14 cellular contexts compared by ENCODE assay signal in the genomic region with DNA sequence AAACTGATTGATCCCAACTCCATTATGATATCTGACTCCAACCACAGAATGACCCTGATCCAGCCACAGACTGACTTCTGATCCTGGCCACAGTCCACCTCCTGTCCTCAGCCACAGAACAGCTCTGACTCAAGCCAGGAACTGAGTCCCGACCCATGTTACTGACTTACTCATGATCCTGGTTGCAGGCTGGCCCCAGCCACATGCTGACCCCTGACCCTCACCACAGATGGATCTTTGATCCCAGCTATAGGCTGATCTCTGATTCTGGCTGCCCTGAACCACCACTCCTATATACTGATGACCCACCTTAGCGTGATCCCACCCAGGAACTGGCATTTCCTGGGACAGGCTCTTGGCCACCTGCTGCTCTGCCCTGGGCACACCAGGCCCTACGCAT. TPM values are rescaled to one million over a fixed set of nuclear protein-coding genes. Genes with fewer than 3 reads are reported as not detected.
DNase-seq lines count a peak whose midpoint lies in the region; ATAC-seq and TF ChIP-seq lines count a peak whose summit lies in the region.
"Had no signal": no experiment of that assay in that cellular context is flagged by ENCODE, and none has a peak within 500 bp of the region (broad histone marks: within the 10 kb centered on the region; RNA-seq: fewer than 3 reads in every experiment).

No MANE protein-coding gene starts in this region.

- ATAC-seq in central memory CD8-positive, alpha-beta T cell (replicated peaks; ENCODE audit: extremely low read depth, poor library complexity, severe bottlenecking): no peak
- ATAC-seq in SK-N-SH treated with all-trans-retinoic acid at 6 μM for 48 hours (no peak), GM18870 (IDR thresholded peaks at IDR 0.05; ENCODE audit: unreplicated experiment) (no peak)

- H3K27ac Mint-ChIP-seq in central memory CD8-positive, alpha-beta T cell (ENCODE audit: low read depth): peak overlapping the region; percentile 92

- TF ChIP-seq CTCF in osteoblast (IDR thresholded peaks at IDR 0.05; ENCODE audit: extremely low read depth, low read depth, low read length) (no peak), colonic mucosa (IDR thresholded peaks at IDR 0.05) (no peak)

- H3K4me3 ChIP-seq in osteoblast (ENCODE audit: insufficient read depth, low read length) (no peak overlapping the region), colonic mucosa (no peak overlapping the region)
- H3K4me3 ChIP-seq: sigmoid colon, thoracic aorta had no signal

- H3K9me3 ChIP-seq in osteoblast (ENCODE audit: low read depth, low read length): no peaks in the 10 kb centered on the region
- no peaks in the 10 kb centered on the region for H3K9me3 ChIP-seq in colonic mucosa
- H3K9me3 ChIP-seq: sigmoid colon, thoracic aorta had no signal

- H3K27me3 ChIP-seq in osteoblast (ENCODE audit: insufficient read depth, low read length) (no peaks in the 10 kb centered on the region), colonic mucosa (no peaks in the 10 kb centered on the region)
- H3K27me3 ChIP-seq: sigmoid colon had no signal

- no peaks in the 10 kb centered on the region for H3K79me2 ChIP-seq in osteoblast (ENCODE audit: insufficient read depth, low read length)

- intact Hi-C loops in colonic mucosa (cut with DNase I): loop anchor here (5.0 kb wide), 2 partner anchors 48 to 138 kb away; no protein-coding TSS in a partner anchor

- no peak overlapping the region for H3K27ac ChIP-seq in osteoblast (ENCODE audit: low read depth, low read length)
- no peak overlapping the region for H3K27ac ChIP-seq in colonic mucosa
- H3K27ac ChIP-seq: sigmoid colon, thoracic aorta had no signal

- H3K9ac ChIP-seq in colonic mucosa (ENCODE audit: low read depth in 2 of 2, low read length in 2 of 2): no peak overlapping the region

- no peak overlapping the region for H3K4me2 ChIP-seq in osteoblast (ENCODE audit: insufficient read depth, low read length)

- H3K4me1 Mint-ChIP-seq in central memory CD8-positive, alpha-beta T cell: peaks cover 31% of the 10 kb centered on the region

- no peaks in the 10 kb centered on the region for H3K36me3 ChIP-seq in osteoblast (ENCODE audit: insufficient read depth, low read length)
- H3K36me3 ChIP-seq in colonic mucosa: no peaks in the 10 kb centered on the region
- H3K36me3 ChIP-seq: sigmoid colon, thoracic aorta had no signal

- H3K27me3 Mint-ChIP-seq in central memory CD8-positive, alpha-beta T cell: no peaks in the 10 kb centered on the region

- no peak overlapping the region for H3K4me3 Mint-ChIP-seq in central memory CD8-positive, alpha-beta T cell

- H3K4me1 ChIP-seq in osteoblast (ENCODE audit: insufficient read depth, low read length) (peaks cover 16% of the 10 kb centered on the region), colonic mucosa (peaks cover 10% of the 10 kb centered on the region)

- H4K20me1 ChIP-seq in osteoblast (ENCODE audit: insufficient read depth, low read length): no peaks in the 10 kb centered on the region

- no peaks in the 10 kb centered on the region for H3K9me3 Mint-ChIP-seq in central memory CD8-positive, alpha-beta T cell

- peaks cover 13% of the 10 kb centered on the region for H3K36me3 Mint-ChIP-seq in central memory CD8-positive, alpha-beta T cell (ENCODE audit: insufficient read depth)

- H2AFZ ChIP-seq in osteoblast (ENCODE audit: low read length): no peak overlapping the region

- peak; percentile 29 for DNase-seq in CMK (ENCODE audit: low read depth)
- peak; percentile 64 for DNase-seq in M059J (ENCODE audit: low read depth)
- no peak for DNase-seq in central memory CD8-positive, alpha-beta T cell (ENCODE audit: low spot score in 2 of 2)
- DNase-seq in osteoblast (ENCODE audit: insufficient read length, low spot score, missing footprints): peak; percentile 85
- DNase-seq in colonic mucosa: no peak
- DNase-seq: activated CD4-positive, CD25-positive, alpha-beta regulatory T cell treated with anti-CD3 and anti-CD28 coated beads, Interleukin-2, amount 50 U/mL, for 72 hours; dermis blood vessel endothelial cell; foreskin melanocyte; Kasumi-1; NCI-H2081; sigmoid colon had no signal

TF ChIP-seq in SK-N-SH treated with all-trans-retinoic acid at 6 μM for 48 hours, 23 proteins besides CTCF, POLR2A, EP300 and RAD21 (continues in another document):
- TF ChIP-seq ZC3H10 (CRISPR knock-in tag; IDR thresholded peaks at IDR 0.05) (no peak), BACH2 (CRISPR knock-in tag; IDR thresholded peaks at IDR 0.05; ENCODE audit: borderline replicate concordance) (no peak), ZNF8 (CRISPR knock-in tag; IDR thresholded peaks at IDR 0.05) (no peak), SNAI2 (CRISPR knock-in tag; IDR thresholded peaks at IDR 0.05) (no peak), PPARA (CRISPR knock-in tag; IDR thresholded peaks at IDR 0.05; ENCODE audit: borderline replicate concordance) (no peak), RARB (CRISPR knock-in tag; IDR thresholded peaks at IDR 0.05) (no peak), ESRRG (CRISPR knock-in tag; IDR thresholded peaks at IDR 0.05) (no peak), TOX (CRISPR knock-in tag; IDR thresholded peaks at IDR 0.05; ENCODE audit: borderline replicate concordance) (no peak), ZFP3 (CRISPR knock-in tag; IDR thresholded peaks at IDR 0.05) (no peak), ZNF565 (CRISPR knock-in tag; conservative IDR thresholded peaks at IDR 0.05; ENCODE audit: low read depth) (no peak)
- TF ChIP-seq, protein P1, sequence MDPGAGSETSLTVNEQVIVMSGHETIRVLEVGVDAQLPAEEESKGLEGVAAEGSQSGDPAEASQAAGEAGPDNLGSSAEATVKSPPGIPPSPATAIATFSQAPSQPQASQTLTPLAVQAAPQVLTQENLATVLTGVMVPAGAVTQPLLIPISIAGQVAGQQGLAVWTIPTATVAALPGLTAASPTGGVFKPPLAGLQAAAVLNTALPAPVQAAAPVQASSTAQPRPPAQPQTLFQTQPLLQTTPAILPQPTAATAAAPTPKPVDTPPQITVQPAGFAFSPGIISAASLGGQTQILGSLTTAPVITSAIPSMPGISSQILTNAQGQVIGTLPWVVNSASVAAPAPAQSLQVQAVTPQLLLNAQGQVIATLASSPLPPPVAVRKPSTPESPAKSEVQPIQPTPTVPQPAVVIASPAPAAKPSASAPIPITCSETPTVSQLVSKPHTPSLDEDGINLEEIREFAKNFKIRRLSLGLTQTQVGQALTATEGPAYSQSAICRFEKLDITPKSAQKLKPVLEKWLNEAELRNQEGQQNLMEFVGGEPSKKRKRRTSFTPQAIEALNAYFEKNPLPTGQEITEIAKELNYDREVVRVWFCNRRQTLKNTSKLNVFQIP (CRISPR knock-in tag; IDR thresholded peaks at IDR 0.05; ENCODE audit: borderline replicate concordance, low read depth): no peak
- TF ChIP-seq, protein P2, sequence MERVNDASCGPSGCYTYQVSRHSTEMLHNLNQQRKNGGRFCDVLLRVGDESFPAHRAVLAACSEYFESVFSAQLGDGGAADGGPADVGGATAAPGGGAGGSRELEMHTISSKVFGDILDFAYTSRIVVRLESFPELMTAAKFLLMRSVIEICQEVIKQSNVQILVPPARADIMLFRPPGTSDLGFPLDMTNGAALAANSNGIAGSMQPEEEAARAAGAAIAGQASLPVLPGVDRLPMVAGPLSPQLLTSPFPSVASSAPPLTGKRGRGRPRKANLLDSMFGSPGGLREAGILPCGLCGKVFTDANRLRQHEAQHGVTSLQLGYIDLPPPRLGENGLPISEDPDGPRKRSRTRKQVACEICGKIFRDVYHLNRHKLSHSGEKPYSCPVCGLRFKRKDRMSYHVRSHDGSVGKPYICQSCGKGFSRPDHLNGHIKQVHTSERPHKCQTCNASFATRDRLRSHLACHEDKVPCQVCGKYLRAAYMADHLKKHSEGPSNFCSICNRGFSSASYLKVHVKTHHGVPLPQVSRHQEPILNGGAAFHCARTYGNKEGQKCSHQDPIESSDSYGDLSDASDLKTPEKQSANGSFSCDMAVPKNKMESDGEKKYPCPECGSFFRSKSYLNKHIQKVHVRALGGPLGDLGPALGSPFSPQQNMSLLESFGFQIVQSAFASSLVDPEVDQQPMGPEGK (CRISPR knock-in tag; IDR thresholded peaks at IDR 0.05; ENCODE audit: borderline replicate concordance): no peak
- TF ChIP-seq, protein P3, sequence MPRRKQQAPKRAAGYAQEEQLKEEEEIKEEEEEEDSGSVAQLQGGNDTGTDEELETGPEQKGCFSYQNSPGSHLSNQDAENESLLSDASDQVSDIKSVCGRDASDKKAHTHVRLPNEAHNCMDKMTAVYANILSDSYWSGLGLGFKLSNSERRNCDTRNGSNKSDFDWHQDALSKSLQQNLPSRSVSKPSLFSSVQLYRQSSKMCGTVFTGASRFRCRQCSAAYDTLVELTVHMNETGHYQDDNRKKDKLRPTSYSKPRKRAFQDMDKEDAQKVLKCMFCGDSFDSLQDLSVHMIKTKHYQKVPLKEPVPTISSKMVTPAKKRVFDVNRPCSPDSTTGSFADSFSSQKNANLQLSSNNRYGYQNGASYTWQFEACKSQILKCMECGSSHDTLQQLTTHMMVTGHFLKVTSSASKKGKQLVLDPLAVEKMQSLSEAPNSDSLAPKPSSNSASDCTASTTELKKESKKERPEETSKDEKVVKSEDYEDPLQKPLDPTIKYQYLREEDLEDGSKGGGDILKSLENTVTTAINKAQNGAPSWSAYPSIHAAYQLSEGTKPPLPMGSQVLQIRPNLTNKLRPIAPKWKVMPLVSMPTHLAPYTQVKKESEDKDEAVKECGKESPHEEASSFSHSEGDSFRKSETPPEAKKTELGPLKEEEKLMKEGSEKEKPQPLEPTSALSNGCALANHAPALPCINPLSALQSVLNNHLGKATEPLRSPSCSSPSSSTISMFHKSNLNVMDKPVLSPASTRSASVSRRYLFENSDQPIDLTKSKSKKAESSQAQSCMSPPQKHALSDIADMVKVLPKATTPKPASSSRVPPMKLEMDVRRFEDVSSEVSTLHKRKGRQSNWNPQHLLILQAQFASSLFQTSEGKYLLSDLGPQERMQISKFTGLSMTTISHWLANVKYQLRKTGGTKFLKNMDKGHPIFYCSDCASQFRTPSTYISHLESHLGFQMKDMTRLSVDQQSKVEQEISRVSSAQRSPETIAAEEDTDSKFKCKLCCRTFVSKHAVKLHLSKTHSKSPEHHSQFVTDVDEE (CRISPR knock-in tag; IDR thresholded peaks at IDR 0.05): no peak

RNA-seq across cellular contexts. Expression of a gene that starts 32.2 kb away (rescaled TPM):
- 0.15 TPM in 2 replicates for total RNA-seq in M059J (2014; rRNA removed; shearing (Covaris generic))
- total RNA-seq in osteoblast (10.1 and 13.8 TPM in 2 replicates), colonic mucosa (under 1 TPM; 0.56 to 0.91 TPM)

RNA-seq across cellular contexts. Expression of a gene that starts 56.0 kb away (rescaled TPM):
- 8.5 and 13.1 TPM in 2 replicates for total RNA-seq in M059J (2014; rRNA removed; shearing (Covaris generic))
- total RNA-seq in osteoblast (28.0 and 32.9 TPM in 2 replicates), colonic mucosa (10 to 100 TPM; 74.8 to 80.0 TPM)

Comparison
In these comparisons a context has a peak if more than half of its experiments do, and no peak if none do; other contexts are left out.
1. DNase-seq: peak in CMK (single experiment), M059J (single experiment) and osteoblast (single experiment); none in central memory CD8-positive, alpha-beta T cell (0 of 2) and colonic mucosa (single experiment).